21 cellular contexts compared by ENCODE assay signal in genomic region chr13:98824376-98825160, GRCh38.
DNase-seq lines count a peak whose midpoint lies in the region; ATAC-seq and TF ChIP-seq lines count a peak whose summit lies in the region.
"Had no signal": no experiment of that assay in that cellular context is flagged by ENCODE, and none has a peak within 500 bp of the region (broad histone marks: within the 10 kb centered on the region; RNA-seq: fewer than 3 reads in every experiment).

No MANE protein-coding gene starts in this region.

- H3K4me1 Mint-ChIP-seq in activated T-cell treated with anti-CD3 and anti-CD28 coated beads, Interleukin-2, amount 50 U/mL, for 72 hours (ENCODE audit: low read depth): peaks cover 23% of the 10 kb centered on the region

- no peaks in the 10 kb centered on the region for H3K27me3 Mint-ChIP-seq in activated T-cell treated with anti-CD3 and anti-CD28 coated beads, Interleukin-2, amount 50 U/mL, for 72 hours (ENCODE audit: low read depth)
- H3K27me3 Mint-ChIP-seq: activated CD4-positive, alpha-beta memory T cell treated with anti-CD3 and anti-CD28 coated beads for 36 hours; T-cell had no signal

- TF ChIP-seq CTCF in mammary epithelial cell (conservative IDR thresholded peaks at IDR 0.05 in 1 of 2, IDR thresholded peaks at IDR 0.05 in 1 of 2; ENCODE audit: extremely low read depth in 1 of 2, insufficient read depth in 1 of 2, low read depth in 1 of 2, low read length in 2 of 2): no peak

- peak; percentile 17 to 41 for ATAC-seq in activated T-cell treated with anti-CD3 and anti-CD28 coated beads, Interleukin-2, amount 50 U/mL, for 72 hours (replicated peaks in 1 of 2)
- ATAC-seq in HG03520 (IDR thresholded peaks at IDR 0.05; ENCODE audit: unreplicated experiment): no peak
- ATAC-seq: Right ventricle myocardium inferior, T-cell had no signal

- intact Hi-C loops in mammary epithelial cell (cut with micrococcal nuclease): no loop called here

- no TSS peak for BruUV-seq in mammary epithelial cell (replicated peaks; lab: Mats Ljungman, UMichigan)

- no peaks in the 10 kb centered on the region for H3K9me3 Mint-ChIP-seq in activated T-cell treated with anti-CD3 and anti-CD28 coated beads, Interleukin-2, amount 50 U/mL, for 72 hours
- H3K9me3 Mint-ChIP-seq: activated CD4-positive, alpha-beta memory T cell treated with anti-CD3 and anti-CD28 coated beads for 36 hours; activated T-helper 1 cell treated with anti-CD3 and anti-CD28 coated beads, Interleukin-12 subunit alpha, Interleukin-12 subunit beta, Interleukin-2, Interleukin-4 antibody, amounts not matched to agents 30 ng/mL and 10 ng/mL and 1 ng/mL, durations not matched to agents 14 hours and 24 hours and 36 hours; HFFc6; T-cell had no signal

- H3K36me3 Mint-ChIP-seq in activated T-cell treated with anti-CD3 and anti-CD28 coated beads, Interleukin-2, amount 50 U/mL, for 72 hours (ENCODE audit: insufficient read depth in 2 of 2): peaks cover 0 to 4% of the 10 kb centered on the region in 2 donors

- H3K79me2 ChIP-seq in mammary epithelial cell (ENCODE audit: insufficient read depth, low read length): no peaks in the 10 kb centered on the region

- dilution Hi-C loops in mammary epithelial cell (cut with HindIII; ENCODE audit: low sequenced_read_pairs): no loop called here

- no peak overlapping the region for H3K4me2 ChIP-seq in mammary epithelial cell (ENCODE audit: insufficient read depth, low read depth, low read length)
- peak overlapping the region; percentile 55 for H3K4me2 ChIP-seq in skeletal muscle satellite cell (ENCODE audit: low read length)

- in situ Hi-C loops in mammary epithelial cell (cut with MboI; ENCODE audit: low sequenced_read_pairs in 2 of 2): loop anchor here in 1 of 2 donors (25.0 kb wide), 1 partner anchor 362 kb away; no protein-coding TSS in a partner anchor

- no peak overlapping the region for H3K4me3 ChIP-seq in mammary epithelial cell (replicated peaks in 1 of 3; ENCODE audit: insufficient read depth in 1 of 3, low read depth in 2 of 3, low read length in 3 of 3)
- H3K4me3 ChIP-seq in skeletal muscle satellite cell (ENCODE audit: low read length): no peak overlapping the region
- H3K4me3 ChIP-seq: lung, MG63, suprapubic skin had no signal

- no peaks in the 10 kb centered on the region for H4K20me1 ChIP-seq in mammary epithelial cell (ENCODE audit: insufficient read depth, low read length)

- no peak overlapping the region for H3K4me3 Mint-ChIP-seq in activated T-cell treated with anti-CD3 and anti-CD28 coated beads, Interleukin-2, amount 50 U/mL, for 72 hours
- H3K4me3 Mint-ChIP-seq: activated CD4-positive, alpha-beta memory T cell treated with anti-CD3 and anti-CD28 coated beads for 36 hours; activated T-helper 1 cell treated with anti-CD3 and anti-CD28 coated beads, Interleukin-12 subunit alpha, Interleukin-12 subunit beta, Interleukin-2, Interleukin-4 antibody, amounts not matched to agents 30 ng/mL and 10 ng/mL and 1 ng/mL, durations not matched to agents 14 hours and 24 hours and 36 hours; HFFc6; T-cell had no signal

- DNase-seq in activated T-cell treated with anti-CD3 and anti-CD28 coated beads, Interleukin-2, amount 50 U/mL, for 72 hours: peak in 1 of 2 donors; percentile 24
- no peak for DNase-seq in activated T-cell treated with anti-CD3 and anti-CD28 coated beads for 4 hours
- DNase-seq in HT1080 (ENCODE audit: low read depth): peak; percentile 26
- peak; percentile 53 for DNase-seq in mammary epithelial cell
- no peak for DNase-seq in stimulated activated CD4-positive, alpha-beta T cell treated with anti-CD3 and anti-CD28 coated beads, Interleukin-4, amount 100 ng/mL, for 24 hours
- DNase-seq in MV-4-11 (lab: John Stamatoyannopoulos, UW): no peak
- DNase-seq: activated CD4-positive, alpha-beta memory T cell treated with anti-CD3 and anti-CD28 coated beads for 36 hours; C1 segment of cervical spinal cord; HFFc6; MG63; NCI-H1436 treated with DMSO at 0.1 percent for 48 hours; NCI-H524 treated with DMSO at 0.1 percent for 48 hours; nucleus accumbens; stimulated activated CD4-positive, alpha-beta T cell treated with anti-CD3 and anti-CD28 coated beads, Interleukin-12 subunit alpha, Interleukin-12 subunit beta, amount 100 ng/mL, for 4 hours; T-cell had no signal

- H3K9me3 ChIP-seq in mammary epithelial cell (replicated peaks; ENCODE audit: insufficient read depth, low read length) (no peaks in the 10 kb centered on the region), skeletal muscle satellite cell (replicated peaks; ENCODE audit: low read length) (no peaks in the 10 kb centered on the region)
- H3K9me3 ChIP-seq: MG63, suprapubic skin had no signal

- CTCF ChIA-PET in mammary epithelial cell (lab: Charles Lee; ENCODE audit: low non-redundant PET): no interaction called here

- H3K27me3 ChIP-seq in mammary epithelial cell (ENCODE audit: insufficient read depth, low read length): no peaks in the 10 kb centered on the region
- no peaks in the 10 kb centered on the region for H3K27me3 ChIP-seq in skeletal muscle satellite cell (ENCODE audit: control insufficient read depth, insufficient read depth, low read length)
- H3K27me3 ChIP-seq: MG63, suprapubic skin had no signal

- WGBS in mammary epithelial cell (ENCODE audit: low coverage, missing lambda C conversion rate): 29% methylated on average over 12 of the region's 13 CpGs

- H3K36me3 ChIP-seq in mammary epithelial cell (ENCODE audit: insufficient read depth, low read length): peaks cover 13% of the 10 kb centered on the region
- peaks cover 16% of the 10 kb centered on the region for H3K36me3 ChIP-seq in skeletal muscle satellite cell (ENCODE audit: insufficient read depth, low read length)
- H3K36me3 ChIP-seq: MG63 had no signal

- no peak overlapping the region for H3K27ac ChIP-seq in mammary epithelial cell (ENCODE audit: insufficient read depth, low read depth, low read length)

- no peak overlapping the region for H2AFZ ChIP-seq in mammary epithelial cell (ENCODE audit: low read depth, low read length)

- H3K9ac ChIP-seq in mammary epithelial cell (ENCODE audit: insufficient read depth, low read length) (no peak overlapping the region), skeletal muscle satellite cell (ENCODE audit: low read depth, low read length) (no peak overlapping the region)

- no peak overlapping the region for H3K27ac Mint-ChIP-seq in activated T-cell treated with anti-CD3 and anti-CD28 coated beads, Interleukin-2, amount 50 U/mL, for 72 hours
- H3K27ac Mint-ChIP-seq: activated CD4-positive, alpha-beta memory T cell treated with anti-CD3 and anti-CD28 coated beads for 36 hours; activated T-helper 1 cell treated with anti-CD3 and anti-CD28 coated beads, Interleukin-12 subunit alpha, Interleukin-12 subunit beta, Interleukin-2, Interleukin-4 antibody, amounts not matched to agents 30 ng/mL and 10 ng/mL and 1 ng/mL, durations not matched to agents 14 hours and 24 hours and 36 hours; HFFc6; T-cell had no signal

- H3K4me1 ChIP-seq in mammary epithelial cell (ENCODE audit: insufficient read depth, low read length) (peaks cover 15% of the 10 kb centered on the region), skeletal muscle satellite cell (ENCODE audit: control insufficient read depth, insufficient read depth, low read length) (peaks cover 30% of the 10 kb centered on the region)

Comparison
In these comparisons a context has a peak if more than half of its experiments do, and no peak if none do; other contexts are left out.
1. DNase-seq: peak in HT1080 (single experiment) and mammary epithelial cell (single experiment); none in activated T-cell treated with anti-CD3 and anti-CD28 coated beads for 4 hours (single experiment), stimulated activated CD4-positive, alpha-beta T cell treated with anti-CD3 and anti-CD28 coated beads, Interleukin-4, amount 100 ng/mL, for 24 hours (single experiment) and MV-4-11 (single experiment).